Comparison of ENCODE assay signal across 8 cellular contexts in genomic region chrX:102345916-102346315, GRCh38.
A peak's percentile ranks its signal among the peaks of the same experiment; 100 is the strongest.
DNase-seq lines count a peak whose midpoint lies in the region; ATAC-seq, FAIRE-seq and TF ChIP-seq lines count a peak whose summit lies in the region.

No MANE protein-coding gene starts in this region.

- no peak for FAIRE-seq in HTR-8/SVneo (lab: Jason Lieb, UNC)

- H3K4me1 ChIP-seq in parathyroid adenoma: no peaks in the 10 kb centered on the region
- no peaks in the 10 kb centered on the region for H3K4me1 ChIP-seq in vagina

- no peaks in the 10 kb centered on the region for H3K79me2 ChIP-seq in parathyroid adenoma

- H2AFZ ChIP-seq in parathyroid adenoma: no peak overlapping the region

- in situ Hi-C loops in Caki2 (cut with HindIII; ENCODE audit: low pct_unique_long_range_greater_than_20kb, low sequenced_read_pairs): no loop called here

- H3K36me3 ChIP-seq in parathyroid adenoma (ENCODE audit: control insufficient read depth, insufficient read depth, low read length): no peaks in the 10 kb centered on the region
- H3K36me3 ChIP-seq in vagina: no peaks in the 10 kb centered on the region

- H3K4me2 ChIP-seq in parathyroid adenoma (ENCODE audit: low read length): no peak overlapping the region

- H3K4me3 ChIP-seq in parathyroid adenoma (ENCODE audit: low read depth, low read length) (no peak overlapping the region), vagina (no peak overlapping the region)

- H3K9ac ChIP-seq in parathyroid adenoma: no peak overlapping the region

- no peak overlapping the region for H3K27ac ChIP-seq in parathyroid adenoma
- H3K27ac ChIP-seq in vagina: no peak overlapping the region

- DNase-seq in Caki2 (ENCODE audit: low read depth) (peak; percentile 8), HTR-8/SVneo (ENCODE audit: insufficient read length, low spot score) (peak; percentile 0), fibroblast of the conjunctiva (ENCODE audit: low read depth) (peak; percentile 10), vagina (ENCODE audit: extremely low spot score in 2 of 2) (peak in 1 of 2 donors; percentile 49), epidermal melanocyte (ENCODE audit: insufficient read length, low spot score) (no peak)
- peak; percentile 71 for DNase-seq in activated CD8-positive, alpha-beta memory T cell treated with anti-CD3 and anti-CD28 coated beads, Interleukin-2, amount 50 U/mL, for 4 hours

- intact Hi-C loops in vagina (cut with DNase I): no loop called here

- TF ChIP-seq POLR2A in vagina (IDR thresholded peaks at IDR 0.05): no peak

- TF ChIP-seq CTCF in parathyroid adenoma (IDR thresholded peaks at IDR 0.05) (peak; percentile 77), vagina (IDR thresholded peaks at IDR 0.05) (peak; percentile 55 to 71 (median 65))

- no peaks in the 10 kb centered on the region for H3K27me3 ChIP-seq in parathyroid adenoma (ENCODE audit: control insufficient read depth, insufficient read depth, low read length)
- H3K27me3 ChIP-seq in vagina: no peaks in the 10 kb centered on the region

- no peaks in the 10 kb centered on the region for H3K9me3 ChIP-seq in parathyroid adenoma (ENCODE audit: control insufficient read depth, low read length)
- no peaks in the 10 kb centered on the region for H3K9me3 ChIP-seq in vagina

- no peak for ATAC-seq in GM21825 (IDR thresholded peaks at IDR 0.05; ENCODE audit: unreplicated experiment)
